8 cellular contexts compared by ENCODE assay signal in the genomic region with DNA sequence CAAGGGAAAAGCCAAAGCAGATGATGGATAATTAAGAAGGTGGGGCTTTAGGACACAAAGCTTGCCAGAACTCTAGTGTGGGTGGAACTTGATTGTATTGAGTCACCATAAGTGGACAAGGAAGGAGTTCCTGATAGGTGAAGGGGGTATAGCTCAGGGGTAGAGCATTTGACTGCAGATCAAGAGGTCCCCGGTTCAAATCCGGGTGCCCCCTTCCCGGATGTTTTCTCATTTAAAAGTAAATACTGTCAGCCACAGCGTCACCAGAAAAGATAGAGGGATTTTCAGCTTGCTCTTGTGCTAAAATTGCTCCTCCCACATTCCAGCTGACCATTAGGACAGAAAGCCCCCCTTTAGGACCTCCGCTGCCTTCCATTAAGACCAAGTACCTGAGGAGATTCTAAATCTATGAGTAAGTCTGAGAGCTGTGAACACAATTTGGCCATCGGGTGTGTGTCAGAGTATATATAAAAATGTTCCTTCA. TPM values are rescaled to one million over a fixed set of nuclear protein-coding genes. Genes with fewer than 3 reads are reported as not detected.
DNase-seq lines count a peak whose midpoint lies in the region; ATAC-seq and TF ChIP-seq lines count a peak whose summit lies in the region.

No MANE protein-coding gene starts in this region.

- H3K27ac ChIP-seq in GM23338 (ENCODE audit: low read depth) (no peak overlapping the region), epithelial cell of prostate (peak overlapping the region; percentile 86), suprapubic skin (no peak overlapping the region), substantia nigra (ENCODE audit: low read depth, low read length, poor library complexity, severe bottlenecking) (no peak overlapping the region)

- no peaks in the 10 kb centered on the region for H3K36me3 ChIP-seq in GM23338 (ENCODE audit: insufficient read depth)
- peaks cover 33% of the 10 kb centered on the region for H3K36me3 ChIP-seq in suprapubic skin

- H3K79me2 ChIP-seq in GM23338 (replicated peaks; ENCODE audit: insufficient read depth) = no peaks in the 10 kb centered on the region

- peaks cover 14% of the 10 kb centered on the region for H3K36me3 Mint-ChIP-seq in GM23338 (ENCODE audit: low read depth)
- peaks cover 0 to 1% of the 10 kb centered on the region in 2 donors for H3K36me3 Mint-ChIP-seq in activated T-cell treated with anti-CD3 and anti-CD28 coated beads, Interleukin-2, amount 50 U/mL, for 72 hours (ENCODE audit: insufficient read depth in 2 of 2)

- H2AFZ ChIP-seq in GM23338 = no peak overlapping the region

- 61% methylated on average over 6 of the region's 6 CpGs for WGBS in suprapubic skin

- no peak overlapping the region for H3K4me2 ChIP-seq in GM23338

- no peaks in the 10 kb centered on the region for H3K27me3 ChIP-seq in GM23338 (ENCODE audit: insufficient read depth)
- H3K27me3 ChIP-seq in suprapubic skin = no peaks in the 10 kb centered on the region

- peaks cover 11% of the 10 kb centered on the region for H3K27me3 Mint-ChIP-seq in GM23338 (ENCODE audit: insufficient read depth, low read depth, poor library complexity)
- H3K27me3 Mint-ChIP-seq in activated T-cell treated with anti-CD3 and anti-CD28 coated beads, Interleukin-2, amount 50 U/mL, for 72 hours (ENCODE audit: low read depth) = no peaks in the 10 kb centered on the region

- H3K9me3 ChIP-seq in suprapubic skin = no peaks in the 10 kb centered on the region

- no peaks in the 10 kb centered on the region for H3F3A ChIP-seq in GM23338 (replicated peaks; ENCODE audit: low read depth)

- no peak overlapping the region for H3K27ac Mint-ChIP-seq in GM23338
- no peak overlapping the region for H3K27ac Mint-ChIP-seq in activated T-cell treated with anti-CD3 and anti-CD28 coated beads, Interleukin-2, amount 50 U/mL, for 72 hours

- peak; percentile 77 for ATAC-seq in GM23338
- ATAC-seq in activated T-cell treated with anti-CD3 and anti-CD28 coated beads, Interleukin-2, amount 50 U/mL, for 72 hours (replicated peaks in 1 of 2) = no peak

- peaks cover 4% of the 10 kb centered on the region; the same call in 2 of the 3 replicates for H3K9me3 Mint-ChIP-seq in GM23338
- H3K9me3 Mint-ChIP-seq in activated T-cell treated with anti-CD3 and anti-CD28 coated beads, Interleukin-2, amount 50 U/mL, for 72 hours = no peaks in the 10 kb centered on the region

- no peaks in the 10 kb centered on the region for H3K9me2 ChIP-seq in GM23338 (ENCODE audit: insufficient read depth)

- no peaks in the 10 kb centered on the region for H4K20me1 ChIP-seq in GM23338 (replicated peaks; ENCODE audit: insufficient read depth)

- H3K4me3 ChIP-seq in GM23338 (no peak overlapping the region), suprapubic skin (no peak overlapping the region)

- TF ChIP-seq POLR2A in suprapubic skin (IDR thresholded peaks at IDR 0.05) = no peak

- H3K4me1 Mint-ChIP-seq in GM23338 = no peaks in the 10 kb centered on the region
- peaks cover 17% of the 10 kb centered on the region for H3K4me1 Mint-ChIP-seq in activated T-cell treated with anti-CD3 and anti-CD28 coated beads, Interleukin-2, amount 50 U/mL, for 72 hours (ENCODE audit: low read depth)

- TF ChIP-seq CTCF in GM23338 (conservative IDR thresholded peaks at IDR 0.05; ENCODE audit: low read depth in 2 of 2) = no peak
- no peak for TF ChIP-seq CTCF in suprapubic skin (IDR thresholded peaks at IDR 0.05)

- DNase-seq in 8988T = peak; percentile 41
- peak; percentile 79 for DNase-seq in GM23338 (ENCODE audit: low spot score)
- peak; percentile 81 for DNase-seq in NCI-H82 treated with DMSO at 0.1 percent for 48 hours (lab: John Stamatoyannopoulos, UW; ENCODE audit: unreplicated experiment)
- peak; percentile 56 for DNase-seq in epithelial cell of prostate (ENCODE audit: low read depth, low spot score)
- DNase-seq in suprapubic skin (ENCODE audit: low spot score in 2 of 2) = no peak
- no peak for DNase-seq in activated T-cell treated with anti-CD3 and anti-CD28 coated beads, Interleukin-2, amount 50 U/mL, for 72 hours
- no peak for DNase-seq in substantia nigra (lab: John Stamatoyannopoulos, UW)
- DNase-seq in middle frontal gyrus (ENCODE audit: extremely low spot score, low spot score) = no peak

- H3K4me1 ChIP-seq in GM23338 (ENCODE audit: insufficient read depth) (no peaks in the 10 kb centered on the region), suprapubic skin (no peaks in the 10 kb centered on the region)

- peak overlapping the region; percentile 4; the same call in 1 of the 3 replicates for H3K4me3 Mint-ChIP-seq in GM23338
- H3K4me3 Mint-ChIP-seq in activated T-cell treated with anti-CD3 and anti-CD28 coated beads, Interleukin-2, amount 50 U/mL, for 72 hours = no peak overlapping the region

- no peak for TF ChIP-seq EP300 in suprapubic skin (IDR thresholded peaks at IDR 0.05)

TF ChIP-seq in GM23338, 12 proteins besides CTCF, POLR2A, EP300 and RAD21 (continues in another document):
- TF ChIP-seq ZNF462 (CRISPR knock-in tag; IDR thresholded peaks at IDR 0.05) = 0 out of 2 replicates have a peak, but pooled peaks have one; percentile 35
- no peak for TF ChIP-seq NANOG (IDR thresholded peaks at IDR 0.05; ENCODE audit: borderline replicate concordance)

RNA-seq across cellular contexts. Expression of gene DCAF4, which starts 36.6 kb away (rescaled TPM):
- 30.3 and 39.3 TPM in 2 replicates for total RNA-seq in GM23338 (2014; rRNA removed; shearing (Covaris generic))
- 17.5 and 18.4 TPM in 2 replicates for polyA plus RNA-seq in GM23338 (2016; fragmentation: Nextera tagmentation; extraction: Ambion mirVana)
- 10 to 100 TPM; 52.0 to 64.7 (median 55.3) TPM for total RNA-seq in suprapubic skin
- 10 to 100 TPM; 15.1 to 16.6 TPM for total RNA-seq in activated T-cell treated with anti-CD3 and anti-CD28 coated beads, Interleukin-2, amount 50 U/mL, for 72 hours

Comparison
In these comparisons a context has a peak if more than half of its experiments do, and no peak if none do; other contexts are left out.
1. DNase-seq: peak in 8988T (single experiment), GM23338 (single experiment), NCI-H82 treated with DMSO at 0.1 percent for 48 hours (single experiment) and epithelial cell of prostate (single experiment); none in suprapubic skin (0 of 2), activated T-cell treated with anti-CD3 and anti-CD28 coated beads, Interleukin-2, amount 50 U/mL, for 72 hours (0 of 2), substantia nigra (0 of 49) and middle frontal gyrus (single experiment).